In the genomic region with DNA sequence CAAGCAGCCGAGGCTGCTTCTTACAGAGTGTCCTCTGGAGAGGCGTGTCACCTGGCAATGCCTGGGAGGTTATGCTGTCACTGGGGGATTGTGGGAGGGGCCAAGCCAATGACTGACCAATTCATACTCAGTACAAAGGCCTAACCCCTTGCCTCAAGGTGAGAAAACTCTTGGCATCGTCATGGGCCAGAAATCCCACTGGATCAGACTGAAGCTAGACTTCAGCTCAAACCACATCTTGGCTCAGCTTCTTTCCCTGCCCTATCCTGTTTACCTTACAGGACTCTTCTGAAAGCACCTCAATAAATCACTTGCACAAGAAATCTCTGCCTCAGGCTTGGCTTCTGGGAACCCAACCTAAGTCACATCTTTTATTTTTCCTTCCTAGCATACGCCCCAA, we compare ENCODE assay signal across 17 cellular contexts. TPM values are rescaled to one million over a fixed set of nuclear protein-coding genes. Genes with fewer than 3 reads are reported as not detected.
DNase-seq lines count a peak whose midpoint lies in the region; ATAC-seq and TF ChIP-seq lines count a peak whose summit lies in the region.
"Had no signal": no experiment of that assay in that cellular context is flagged by ENCODE, and none has a peak within 500 bp of the region (broad histone marks: within the 10 kb centered on the region; RNA-seq: fewer than 3 reads in every experiment).

No MANE protein-coding gene starts in this region.

- TF ChIP-seq CTCF in IMR-90 (conservative IDR thresholded peaks at IDR 0.05; ENCODE audit: low read depth, low read length) (no peak), endothelial cell (IDR thresholded peaks at IDR 0.05; ENCODE audit: unreplicated experiment) (no peak), smooth muscle cell (IDR thresholded peaks at IDR 0.05; ENCODE audit: borderline replicate concordance, insufficient read depth, poor library complexity, severe bottlenecking) (no peak)

- H2BK5ac ChIP-seq in IMR-90 (ENCODE audit: low read depth, low read length, poor library complexity, severe bottlenecking): peak overlapping the region; percentile 32
- no peak overlapping the region for H2BK5ac ChIP-seq in mesendoderm (ENCODE audit: low read length)

- no peak overlapping the region for H3K4me2 ChIP-seq in IMR-90 (ENCODE audit: low read depth, low read length)
- H3K4me2 ChIP-seq in mesendoderm (ENCODE audit: low read length): no peak overlapping the region
- H3K4me2 ChIP-seq in smooth muscle cell: no peak overlapping the region

- TF ChIP-seq RAD21 in IMR-90 (IDR thresholded peaks at IDR 0.05; ENCODE audit: low read length): no peak

- CTCF ChIA-PET in IMR-90 (lab: Yijun Ruan, JAX): interaction anchor here (1.4 to 3.0 kb wide), 4 partner anchors 11 to 168 kb away, joined by 3 to 8 read pairs (median 5); no protein-coding TSS in a partner anchor
- CTCF ChIA-PET in activated CD4-positive, alpha-beta T cell treated with anti-CD3 and anti-CD28 coated beads, Interleukin-2, amount 10 ng/mL, durations not matched to agents 7 days and 5 days (lab: Charles Lee): interaction anchor here (1.0 kb wide), 1 partner anchor 9 kb away, joined by 3 read pairs; no protein-coding TSS in a partner anchor

- peaks cover 2% of the 10 kb centered on the region for H3K27me3 Mint-ChIP-seq in endothelial cell (ENCODE audit: unreplicated experiment)
- no peaks in the 10 kb centered on the region for H3K27me3 Mint-ChIP-seq in activated CD4-positive, alpha-beta T cell treated with anti-CD3 and anti-CD28 coated beads, Interleukin-2, amount 10 ng/mL, durations not matched to agents 7 days and 5 days
- H3K27me3 Mint-ChIP-seq: activated naive CD4-positive, alpha-beta T cell treated with anti-CD3 and anti-CD28 coated beads, Interleukin-2, amount 50 U/mL, for 24 hours had no signal

- H3K79me1 ChIP-seq in IMR-90 (ENCODE audit: low read depth in 1 of 2, low read length in 2 of 2): peaks cover 25 to 65% of the 10 kb centered on the region in 2 experiments
- H3K79me1 ChIP-seq in mesendoderm (ENCODE audit: low read length): no peaks in the 10 kb centered on the region

- H3K4me1 Mint-ChIP-seq in endothelial cell (ENCODE audit: unreplicated experiment): no peaks in the 10 kb centered on the region
- H3K4me1 Mint-ChIP-seq in activated CD4-positive, alpha-beta T cell treated with anti-CD3 and anti-CD28 coated beads, Interleukin-2, amount 10 ng/mL, durations not matched to agents 7 days and 5 days: no peaks in the 10 kb centered on the region
- H3K4me1 Mint-ChIP-seq: activated naive CD4-positive, alpha-beta T cell treated with anti-CD3 and anti-CD28 coated beads, Interleukin-2, amount 50 U/mL, for 24 hours; natural killer cell had no signal

- peak overlapping the region; percentile 60 for H4K91ac ChIP-seq in IMR-90 (ENCODE audit: insufficient read depth, low read depth, low read length)

- dilution Hi-C loops in IMR-90 (cut with HindIII; ENCODE audit: low sequenced_read_pairs, unreplicated experiment): no loop called here

- H3K27ac ChIP-seq in IMR-90 (ENCODE audit: insufficient read depth, low read length): peak overlapping the region; percentile 15; the same call in 1 of the 2 replicates
- H3K27ac ChIP-seq in mesendoderm (ENCODE audit: low read depth, low read length): no peak overlapping the region
- peak overlapping the region; percentile 65 for H3K27ac ChIP-seq in smooth muscle cell (ENCODE audit: low read depth)
- H3K27ac ChIP-seq: SJSA1 had no signal

- no peak for TF ChIP-seq POLR2A in IMR-90 (IDR thresholded peaks at IDR 0.05; ENCODE audit: low read depth, low read length)

- peaks cover 32% of the 10 kb centered on the region for H3K9me1 ChIP-seq in IMR-90 (ENCODE audit: insufficient read depth, low read length)

- peak overlapping the region; percentile 72 for H2BK120ac ChIP-seq in IMR-90 (ENCODE audit: low read depth, low read length)
- no peak overlapping the region for H2BK120ac ChIP-seq in mesendoderm (ENCODE audit: low read depth, low read length)

- no peak overlapping the region for H3K4me3 ChIP-seq in IMR-90 (ENCODE audit: insufficient read depth, low read depth, low read length)
- H3K4me3 ChIP-seq in mesendoderm (ENCODE audit: low read length): no peak overlapping the region
- no peak overlapping the region for H3K4me3 ChIP-seq in smooth muscle cell
- H3K4me3 ChIP-seq: HAP-1, left lung, SJSA1 had no signal

- H3K56ac ChIP-seq in IMR-90 (ENCODE audit: extremely low read depth, insufficient read depth, low read length) (no peak overlapping the region), mesendoderm (ENCODE audit: low read length) (no peak overlapping the region)

- H4K20me1 ChIP-seq in IMR-90 (ENCODE audit: insufficient read depth, low read length) (no peaks in the 10 kb centered on the region), smooth muscle cell (ENCODE audit: low read depth) (no peaks in the 10 kb centered on the region)

- H3K4me1 ChIP-seq in IMR-90 (ENCODE audit: control insufficient read depth, insufficient read depth, low read length): peaks cover 26% of the 10 kb centered on the region
- H3K4me1 ChIP-seq in mesendoderm (ENCODE audit: control insufficient read depth, low read depth, low read length): no peaks in the 10 kb centered on the region
- no peaks in the 10 kb centered on the region for H3K4me1 ChIP-seq in smooth muscle cell (ENCODE audit: low read depth)

- H2AK5ac ChIP-seq in IMR-90 (ENCODE audit: low read depth, low read length) (peak overlapping the region; percentile 83), mesendoderm (ENCODE audit: low read length) (no peak overlapping the region)

- H4K8ac ChIP-seq in IMR-90 (ENCODE audit: low read depth in 2 of 2, low read length in 2 of 2) (peak overlapping the region; percentile 12 to 24; a peak in 2 of 4 replicates), mesendoderm (ENCODE audit: low read depth, low read length) (no peak overlapping the region)

- POLR2A ChIA-PET in IMR-90 (lab: Charles Lee; ENCODE audit: unreplicated experiment): interaction anchor here (0.7 to 1.3 kb wide), 2 partner anchors 101 to 161 kb away, joined by 3 read pairs; no protein-coding TSS in a partner anchor
- POLR2A ChIA-PET in activated CD4-positive, alpha-beta T cell treated with anti-CD3 and anti-CD28 coated beads, Interleukin-2, amount 10 ng/mL, durations not matched to agents 7 days and 5 days (lab: Charles Lee): no interaction called here

- no peaks in the 10 kb centered on the region for H3F3A ChIP-seq in smooth muscle cell (ENCODE audit: low read depth)

- H4K5ac ChIP-seq in IMR-90 (ENCODE audit: low read depth, low read length) (no peak overlapping the region), mesendoderm (ENCODE audit: low read length) (no peak overlapping the region)

- no TSS peak for BruUV-seq in IMR-90 (replicated peaks; lab: Mats Ljungman, UMichigan)

- H3K9ac ChIP-seq in IMR-90 (ENCODE audit: low read depth, low read length) (no peak overlapping the region), mesendoderm (ENCODE audit: low read length) (no peak overlapping the region), smooth muscle cell (ENCODE audit: low read depth) (no peak overlapping the region)

- H3K4me3 Mint-ChIP-seq in endothelial cell (ENCODE audit: unreplicated experiment): peak overlapping the region; percentile 42
- no peak overlapping the region for H3K4me3 Mint-ChIP-seq in activated CD4-positive, alpha-beta T cell treated with anti-CD3 and anti-CD28 coated beads, Interleukin-2, amount 10 ng/mL, durations not matched to agents 7 days and 5 days
- H3K4me3 Mint-ChIP-seq: activated naive CD4-positive, alpha-beta T cell treated with anti-CD3 and anti-CD28 coated beads, Interleukin-2, amount 50 U/mL, for 24 hours; natural killer cell had no signal

- H2AK9ac ChIP-seq in IMR-90 (replicated peaks; ENCODE audit: low read depth, low read length, poor library complexity): no peak overlapping the region

- H3K9me3 ChIP-seq in IMR-90 (ENCODE audit: control insufficient read depth, insufficient read depth, low read length) (no peaks in the 10 kb centered on the region), smooth muscle cell (replicated peaks; ENCODE audit: low read depth) (no peaks in the 10 kb centered on the region)
- H3K9me3 ChIP-seq: HAP-1, left lung, SJSA1 had no signal

- in situ Hi-C loops in IMR-90 (cut with MboI; ENCODE audit: low sequenced_read_pairs): loop anchor here (25.0 kb wide), 1 partner anchor 664 kb away; the partner anchor contains the start of gene SRPRB

- H3K36me3 Mint-ChIP-seq in endothelial cell (ENCODE audit: low read depth, unreplicated experiment): peaks cover 22% of the 10 kb centered on the region
- peaks cover 28% of the 10 kb centered on the region for H3K36me3 Mint-ChIP-seq in activated CD4-positive, alpha-beta T cell treated with anti-CD3 and anti-CD28 coated beads, Interleukin-2, amount 10 ng/mL, durations not matched to agents 7 days and 5 days (ENCODE audit: low read depth)

- H3K79me2 ChIP-seq in mesendoderm (ENCODE audit: control insufficient read depth, insufficient read depth, low read length) (no peaks in the 10 kb centered on the region), smooth muscle cell (ENCODE audit: low read depth) (no peaks in the 10 kb centered on the region)

- no peaks in the 10 kb centered on the region for H3K27me3 ChIP-seq in IMR-90 (ENCODE audit: control insufficient read depth, insufficient read depth, low read length)
- H3K27me3 ChIP-seq in mesendoderm (ENCODE audit: insufficient read depth, low read length, poor library complexity): no peaks in the 10 kb centered on the region
- H3K27me3 ChIP-seq in smooth muscle cell (ENCODE audit: low read depth): no peaks in the 10 kb centered on the region
- H3K27me3 ChIP-seq: left lung, SJSA1 had no signal

- H3K4ac ChIP-seq in IMR-90 (ENCODE audit: low read depth, low read length) (peak overlapping the region; percentile 67), mesendoderm (ENCODE audit: low read depth, low read length) (no peak overlapping the region)

- WGBS in IMR-90 (ENCODE audit: extremely low coverage in 2 of 2, insufficient read length in 1 of 2), 2 experiments: no CpG with 5 or more reads among the region's 4 CpGs
- WGBS in mesendoderm (ENCODE audit: extremely low coverage, insufficient coverage, low lambda C conversion rate): no CpG with 5 or more reads among the region's 4 CpGs
- WGBS in smooth muscle cell (ENCODE audit: low lambda C conversion rate): 68% methylated on average over 4 of the region's 4 CpGs

- H2BK15ac ChIP-seq in IMR-90 (ENCODE audit: low read depth, low read length) (0 out of 3 replicates have a peak overlapping the region, but pooled peaks have one; percentile 47), mesendoderm (replicated peaks; ENCODE audit: low read depth) (no peak overlapping the region)

- H3K14ac ChIP-seq in IMR-90 (replicated peaks; ENCODE audit: low read depth, low read length): no peak overlapping the region

- DNase-seq in IMR-90 (peak; percentile 68), endothelial cell (ENCODE audit: low spot score) (no peak), mesendoderm (peak; percentile 38), smooth muscle cell (lab: John Stamatoyannopoulos, UW; ENCODE audit: unreplicated experiment) (no peak), HuH-7.5 (ENCODE audit: low spot score) (no peak), ecto neural progenitor cell (ENCODE audit: low spot score) (no peak)
- no peak for DNase-seq in activated CD4-positive, alpha-beta T cell treated with anti-CD3 and anti-CD28 coated beads, Interleukin-2, amount 10 ng/mL, durations not matched to agents 7 days and 5 days
- DNase-seq: activated CD4-positive, alpha-beta T cell treated with anti-CD3 and anti-CD28 coated beads, Interleukin-2, amount 50 U/mL, for 1 hour; DMS 273 treated with DMSO at 0.1 percent for 48 hours; left lung; natural killer cell; NCI-H1694; NCI-H345; stimulated activated CD4-positive, alpha-beta T cell treated with anti-CD3 and anti-CD28 coated beads, Interleukin-2, amount 100 ng/mL, for 24 hours had no signal

- no peak overlapping the region for H3K27ac Mint-ChIP-seq in endothelial cell (ENCODE audit: unreplicated experiment)
- H3K27ac Mint-ChIP-seq in activated CD4-positive, alpha-beta T cell treated with anti-CD3 and anti-CD28 coated beads, Interleukin-2, amount 10 ng/mL, durations not matched to agents 7 days and 5 days: no peak overlapping the region
- H3K27ac Mint-ChIP-seq: activated naive CD4-positive, alpha-beta T cell treated with anti-CD3 and anti-CD28 coated beads, Interleukin-2, amount 50 U/mL, for 24 hours had no signal

- H3K23ac ChIP-seq in IMR-90 (ENCODE audit: low read depth, low read length) (no peak overlapping the region), mesendoderm (ENCODE audit: low read length) (no peak overlapping the region)

- no peak overlapping the region for H3K18ac ChIP-seq in IMR-90 (ENCODE audit: low read depth, low read length)
- H3K18ac ChIP-seq in mesendoderm (ENCODE audit: low read length): no peak overlapping the region

- H3K36me3 ChIP-seq in IMR-90 (ENCODE audit: control insufficient read depth, insufficient read depth, low read length): peaks cover 19% of the 10 kb centered on the region
- H3K36me3 ChIP-seq in mesendoderm (ENCODE audit: control insufficient read depth, insufficient read depth, low read length): peaks cover 7% of the 10 kb centered on the region
- peaks cover 8% of the 10 kb centered on the region for H3K36me3 ChIP-seq in smooth muscle cell (ENCODE audit: low read depth)

- peak overlapping the region; percentile 32; the same call in 1 of the 2 replicates for H2BK20ac ChIP-seq in IMR-90 (ENCODE audit: low read depth, low read length)

- no peaks in the 10 kb centered on the region for H3K9me3 Mint-ChIP-seq in endothelial cell (ENCODE audit: unreplicated experiment)
- no peaks in the 10 kb centered on the region for H3K9me3 Mint-ChIP-seq in activated CD4-positive, alpha-beta T cell treated with anti-CD3 and anti-CD28 coated beads, Interleukin-2, amount 10 ng/mL, durations not matched to agents 7 days and 5 days
- H3K9me3 Mint-ChIP-seq: activated naive CD4-positive, alpha-beta T cell treated with anti-CD3 and anti-CD28 coated beads, Interleukin-2, amount 50 U/mL, for 24 hours; natural killer cell had no signal

- H2AFZ ChIP-seq in IMR-90 (replicated peaks; ENCODE audit: low read length, poor library complexity) (peak overlapping the region; percentile 5), smooth muscle cell (ENCODE audit: low read depth) (no peak overlapping the region)

- ATAC-seq in IMR-90 (ENCODE audit: low read depth): no peak; the same call in 1 of the 2 replicates
- ATAC-seq: left lung, natural killer cell had no signal

- intact Hi-C loops in IMR-90 (cut with micrococcal nuclease): no loop called here

RNA-seq across cellular contexts. Expression of gene ANAPC13, which starts 9.5 kb away (rescaled TPM):
- 43.4 and 82.8 TPM in 2 replicates for total RNA-seq in IMR-90 (2012; rRNA removed)
- 56.5 and 62.9 TPM in 2 replicates for polyA plus RNA-seq in IMR-90 (2012; rRNA removed)
- 9.9 and 21.7 TPM in 2 replicates for polyA plus RNA-seq in IMR-90 (2012; cell fraction: cytosol; rRNA removed)
- polyA plus RNA-seq in IMR-90 (2012; cell fraction: nucleus; rRNA removed; ENCODE audit: low replicate concordance): 2.4 and 19.8 TPM in 2 replicates
- 59.4 TPM for total RNA-seq in endothelial cell (ENCODE audit: unreplicated experiment)
- polyA plus RNA-seq in mesendoderm (2013, experiment 1 of 2): 28.0 TPM
- 26.6 TPM for polyA plus RNA-seq in mesendoderm (2013, experiment 2 of 2)
- total RNA-seq in smooth muscle cell: 115 and 119 TPM in 2 replicates
- 93.8 and 114 TPM in 2 replicates for polyA plus RNA-seq in smooth muscle cell
- 10 to 100 TPM; 33.5 to 36.5 TPM for total RNA-seq in activated CD4-positive, alpha-beta T cell treated with anti-CD3 and anti-CD28 coated beads, Interleukin-2, amount 10 ng/mL, durations not matched to agents 7 days and 5 days

RNA-seq across cellular contexts. Expression of gene CEP63, which starts 9.6 kb away (rescaled TPM):
- total RNA-seq in IMR-90 (2012; rRNA removed) (6.5 and 16.1 TPM in 2 replicates), endothelial cell (ENCODE audit: unreplicated experiment) (16.8 TPM), smooth muscle cell (16.9 and 20.2 TPM in 2 replicates)
- polyA plus RNA-seq in IMR-90 (2012; rRNA removed) (8.8 and 9.1 TPM in 2 replicates), smooth muscle cell (21.4 and 24.5 TPM in 2 replicates)
- polyA plus RNA-seq in IMR-90 (2012; cell fraction: cytosol; rRNA removed): 2.5 and 4.2 TPM in 2 replicates
- 3.7 and 5.7 TPM in 2 replicates for polyA plus RNA-seq in IMR-90 (2012; cell fraction: nucleus; rRNA removed; ENCODE audit: low replicate concordance)
- polyA plus RNA-seq in mesendoderm (2013, experiment 1 of 2): 20.6 TPM
- polyA plus RNA-seq in mesendoderm (2013, experiment 2 of 2): 21.0 TPM
- 10 to 100 TPM; 25.4 to 26.6 TPM for total RNA-seq in activated CD4-positive, alpha-beta T cell treated with anti-CD3 and anti-CD28 coated beads, Interleukin-2, amount 10 ng/mL, durations not matched to agents 7 days and 5 days

Comparison
In these comparisons a context has a peak if more than half of its experiments do, and no peak if none do; other contexts are left out.
1. DNase-seq: peak in IMR-90 (single experiment) and mesendoderm (single experiment); none in endothelial cell (single experiment), smooth muscle cell (single experiment), activated CD4-positive, alpha-beta T cell treated with anti-CD3 and anti-CD28 coated beads, Interleukin-2, amount 10 ng/mL, durations not matched to agents 7 days and 5 days (single experiment), HuH-7.5 (single experiment) and ecto neural progenitor cell (single experiment).